ENCODE assay signal across 8 cellular contexts in genomic region chr5:138439537-138440225, GRCh38. TPM values are rescaled to one million over a fixed set of nuclear protein-coding genes. Genes with fewer than 3 reads are reported as not detected.
DNase-seq lines count a peak whose midpoint lies in the region; ATAC-seq and TF ChIP-seq lines count a peak whose summit lies in the region.

No MANE protein-coding gene starts in this region.

- ATAC-seq in heart right ventricle = peak in 7 of 8 donors; percentile 14 to 44 (median 32)

- H3K4me1 ChIP-seq in heart right ventricle (peaks cover 0 to 43% (median 23%) of the 10 kb centered on the region in 9 donors), skeletal muscle tissue (ENCODE audit: control insufficient read depth in 3 of 3, insufficient read depth in 3 of 3, low read length in 3 of 3) (peaks cover 10 to 14% (median 11%) of the 10 kb centered on the region in 3 donors)

- WGBS in heart right ventricle, 2 donors = 35 to 42% methylated on average over 21 of the region's 21 CpGs

- intact Hi-C loops in heart right ventricle (cut with DNase I) = no loop called here

- H3K4me3 ChIP-seq in WERI-Rb-1 (ENCODE audit: low read depth, low read length) (peak overlapping the region; percentile 67), heart right ventricle (peak overlapping the region; percentile 29 to 62 (median 52)), skeletal muscle tissue (ENCODE audit: low read length in 3 of 3) (peak overlapping the region; percentile 24 to 64 (median 46))

- H3K27me3 ChIP-seq in WERI-Rb-1 (ENCODE audit: insufficient read depth, low read depth, severe bottlenecking) = no peaks in the 10 kb centered on the region
- H3K27me3 ChIP-seq in heart right ventricle = peaks cover 0 to 6% (median 0%) of the 10 kb centered on the region in 7 donors
- no peaks in the 10 kb centered on the region for H3K27me3 ChIP-seq in skeletal muscle tissue (ENCODE audit: control insufficient read depth in 3 of 3, insufficient read depth in 3 of 3, low read length in 3 of 3)

- peak overlapping the region; percentile 57 for H3K27ac ChIP-seq in WERI-Rb-1
- H3K27ac ChIP-seq in heart right ventricle = peak overlapping the region in 3 of 10 donors; percentile 18 to 61 (median 34)
- no peak overlapping the region for H3K27ac ChIP-seq in skeletal muscle tissue (ENCODE audit: low read depth, low read length)

- H3K9me3 ChIP-seq in WERI-Rb-1 (ENCODE audit: severe bottlenecking) = no peaks in the 10 kb centered on the region
- no peaks in the 10 kb centered on the region for H3K9me3 ChIP-seq in heart right ventricle
- H3K9me3 ChIP-seq in skeletal muscle tissue (ENCODE audit: control insufficient read depth in 3 of 3, low read length in 3 of 3) = no peaks in the 10 kb centered on the region

- POLR2A ChIA-PET in HEK293T (lab: Yijun Ruan, JAX) = interaction anchor here (1.1 to 2.8 kb wide), 3 partner anchors 10 to 104 kb away, joined by 3 to 14 read pairs (median 3); partner anchors contain the start of genes ETF1 and FAM53C

- H3K9ac ChIP-seq in skeletal muscle tissue (ENCODE audit: low read depth in 1 of 3, low read length in 3 of 3) = peak overlapping the region in 1 of 3 donors; percentile 70

- CTCF ChIA-PET in HEK293T (lab: Yijun Ruan, JAX) = interaction anchor here (2.0 to 2.1 kb wide), 2 partner anchors 10 to 64 kb away, joined by 10 to 13 read pairs; no protein-coding TSS in a partner anchor

- TF ChIP-seq CTCF in WERI-Rb-1 (IDR thresholded peaks at IDR 0.05; ENCODE audit: low read depth, low read length) (no peak), heart right ventricle (IDR thresholded peaks at IDR 0.05) (no peak)

- H3K36me3 ChIP-seq in WERI-Rb-1 (peaks cover 24% of the 10 kb centered on the region), heart right ventricle (peaks cover 0 to 30% (median 14%) of the 10 kb centered on the region in 9 donors), skeletal muscle tissue (ENCODE audit: control insufficient read depth in 3 of 3, insufficient read depth in 3 of 3, low read length in 3 of 3) (peaks cover 15 to 22% (median 19%) of the 10 kb centered on the region in 3 donors)

- DNase-seq in NCI-H526 (lab: John Stamatoyannopoulos, UW) (peak; percentile 17 to 66), NCI-H526 treated with DMSO at 0.1 percent for 48 hours (lab: John Stamatoyannopoulos, UW) (no peak), WERI-Rb-1 (peak; percentile 34), heart right ventricle (no peak), NCI-H187 treated with DMSO at 0.1 percent for 48 hours (lab: John Stamatoyannopoulos, UW) (no peak), HEK293T (ENCODE audit: extremely low spot score) (no peak), NCI-H1105 treated with DMSO at 0.1 percent for 48 hours (lab: John Stamatoyannopoulos, UW) (no peak)

TF ChIP-seq in HEK293T, 16 proteins besides CTCF, POLR2A, EP300 and RAD21:
- TF ChIP-seq FOXK2 (IDR thresholded peaks at IDR 0.05) (no peak), FOXA1 (IDR thresholded peaks at IDR 0.05) (no peak), L3MBTL2 (conservative IDR thresholded peaks at IDR 0.05) (no peak), SP1 (IDR thresholded peaks at IDR 0.05) (no peak), HDGF (IDR thresholded peaks at IDR 0.05; ENCODE audit: borderline replicate concordance) (no peak), SUZ12 (IDR thresholded peaks at IDR 0.05) (no peak), ZNF384 (IDR thresholded peaks at IDR 0.05) (no peak), PKNOX1 (IDR thresholded peaks at IDR 0.05) (no peak), TARDBP (IDR thresholded peaks at IDR 0.05) (no peak), LEF1 (IDR thresholded peaks at IDR 0.05; ENCODE audit: borderline replicate concordance) (no peak)

RNA-seq across cellular contexts. Expression of gene REEP2, which starts 0.8 kb away (rescaled TPM):
- 10 to 100 TPM in 2 of 10 donors, 1 to 10 TPM in 8; 2.0 to 17.3 (median 8.0) TPM for total RNA-seq in heart right ventricle
- polyA plus RNA-seq in heart right ventricle = 10 to 100 TPM in 1 of 2 donors, 1 to 10 TPM in 1; 2.3 to 10.8 TPM
- 7.3 TPM for total RNA-seq in skeletal muscle tissue

RNA-seq across cellular contexts. Expression of gene EGR1, which starts 25.6 kb away (rescaled TPM):
- total RNA-seq in heart right ventricle = 100 to 1,000 TPM in 1 of 10 donors, 10 to 100 TPM in 8, 1 to 10 TPM in 1; 5.2 to 164 (median 40.8) TPM
- polyA plus RNA-seq in heart right ventricle = 10 to 100 TPM; 10.8 to 14.5 TPM
- 21.4 TPM for total RNA-seq in skeletal muscle tissue

Comparison
In these comparisons a context has a peak if more than half of its experiments do, and no peak if none do; other contexts are left out.
1. DNase-seq: peak in NCI-H526 (2 of 2) and WERI-Rb-1 (single experiment); none in NCI-H526 treated with DMSO at 0.1 percent for 48 hours (single experiment), heart right ventricle (0 of 2), NCI-H187 treated with DMSO at 0.1 percent for 48 hours (single experiment), HEK293T (single experiment) and NCI-H1105 treated with DMSO at 0.1 percent for 48 hours (single experiment).
2. Peak in every context shown above with its lines, with median percentiles within 50 percentile points of each other: H3K4me3 ChIP-seq.